Comparison of ENCODE assay signal across 8 cellular contexts in the genomic region with DNA sequence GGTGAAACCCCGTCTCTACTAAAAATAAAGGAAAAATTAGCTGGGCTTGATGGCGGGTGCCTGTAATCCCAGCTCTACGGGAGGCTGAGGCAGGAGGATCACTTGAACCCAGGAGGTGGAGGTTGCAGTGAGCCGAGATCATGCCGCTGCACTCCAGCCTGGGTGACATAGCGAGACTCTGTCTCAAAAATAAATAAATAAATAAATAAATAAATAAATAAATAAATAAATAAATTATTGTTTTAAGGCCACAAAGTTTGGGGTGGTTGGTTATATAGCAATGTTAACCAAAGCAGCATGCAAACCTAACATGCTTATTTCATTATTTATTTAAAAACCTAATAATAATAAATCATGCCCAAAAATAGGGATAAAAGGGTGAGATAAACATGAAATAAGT. TPM values are rescaled to one million over a fixed set of nuclear protein-coding genes. Genes with fewer than 3 reads are reported as not detected.
DNase-seq lines count a peak whose midpoint lies in the region; ATAC-seq, FAIRE-seq and TF ChIP-seq lines count a peak whose summit lies in the region.
"Not testable (repeated sequence)": the region's sequence is repeated elsewhere in the genome, so short reads cannot be mapped to it uniquely, and the experiment has no call there.
"Had no signal": no experiment of that assay in that cellular context is flagged by ENCODE, and none has a peak within 500 bp of the region (broad histone marks: within the 10 kb centered on the region; RNA-seq: fewer than 3 reads in every experiment).

No MANE protein-coding gene starts in this region.

- H3K4me2 ChIP-seq in IMR-90 (ENCODE audit: low read depth, low read length); endothelial cell of umbilical vein (ENCODE audit: insufficient read depth, low read length); keratinocyte (ENCODE audit: control insufficient read depth, extremely low read depth, insufficient read depth, low read depth, low read length); smooth muscle cell: not testable (repeated sequence)

- not testable (repeated sequence) for H3K36me3 Mint-ChIP-seq in CD14-positive monocyte

- intact Hi-C loops in CD14-positive monocyte (cut with micrococcal nuclease); body of pancreas (cut with DNase I); endothelial cell of umbilical vein (cut with micrococcal nuclease): not testable (repeated sequence)
- intact Hi-C loops in IMR-90 (cut with micrococcal nuclease): loop anchor here (5.0 kb wide), 1 partner anchor 37 kb away; a partner anchor contains a TSS

- not testable (repeated sequence) for H4K5ac ChIP-seq in IMR-90 (ENCODE audit: low read depth, low read length)

- peak overlapping the region; percentile 76 to 95 (median 86) for H3K27ac Mint-ChIP-seq in CD14-positive monocyte

- BruUV-seq in IMR-90 (replicated peaks; lab: Mats Ljungman, UMichigan): not testable (repeated sequence)
- TSS peak; percentile 81 for BruUV-seq in endothelial cell of umbilical vein (replicated peaks; lab: Mats Ljungman, UMichigan)

- not testable (repeated sequence) for ATAC-seq in IMR-90 (ENCODE audit: low read depth); body of pancreas

- TF ChIP-seq RAD21 in IMR-90 (IDR thresholded peaks at IDR 0.05; ENCODE audit: low read length): not testable (repeated sequence)

- not testable (repeated sequence) for H3K14ac ChIP-seq in IMR-90 (replicated peaks; ENCODE audit: low read depth, low read length)

- peaks cover 17% of the 10 kb centered on the region for H3K4me1 Mint-ChIP-seq in CD14-positive monocyte

- H3K9me3 Mint-ChIP-seq in CD14-positive monocyte: not testable (repeated sequence)

- H3K4me3 Mint-ChIP-seq in CD14-positive monocyte: not testable (repeated sequence)

- POLR2A ChIA-PET in IMR-90 (lab: Charles Lee; ENCODE audit: unreplicated experiment); endothelial cell of umbilical vein (lab: Charles Lee): not testable (repeated sequence)

- 0 out of 3 replicates have a peak overlapping the region, but pooled peaks have one; percentile 27 for H2BK15ac ChIP-seq in IMR-90 (ENCODE audit: low read depth, low read length)

- H3K27me3 Mint-ChIP-seq in CD14-positive monocyte (ENCODE audit: low read depth in 3 of 3): not testable (repeated sequence)

- H3K4me3 ChIP-seq in ACC112 (ENCODE audit: low read depth, low read length); IMR-90 (ENCODE audit: insufficient read depth, low read depth, low read length); body of pancreas; endothelial cell of umbilical vein (replicated peaks in 1 of 3; ENCODE audit: insufficient read depth in 1 of 3, low read depth in 1 of 3, low read length in 3 of 3); keratinocyte (ENCODE audit: control insufficient read depth in 2 of 3, extremely low read depth in 1 of 3, insufficient read depth in 2 of 3, low read depth in 1 of 3, low read length in 3 of 3); smooth muscle cell: not testable (repeated sequence)

- CTCF ChIA-PET in IMR-90 (lab: Yijun Ruan, JAX): not testable (repeated sequence)
- CTCF ChIA-PET in endothelial cell of umbilical vein (lab: Charles Lee): interaction anchor here (1.3 to 2.0 kb wide), 2 partner anchors 9 kb away, joined by 5 to 7 read pairs; no protein-coding TSS in a partner anchor

- not testable (repeated sequence) for H3K36me3 ChIP-seq in ACC112 (ENCODE audit: insufficient read depth, low read length); IMR-90 (ENCODE audit: control insufficient read depth, insufficient read depth, low read length); body of pancreas (replicated peaks in 1 of 2; ENCODE audit: insufficient read depth in 1 of 2, low read depth in 2 of 2); endothelial cell of umbilical vein (ENCODE audit: control insufficient read depth in 2 of 2, extremely low read depth in 1 of 2, insufficient read depth in 2 of 2, low read length in 2 of 2); keratinocyte (ENCODE audit: control insufficient read depth in 2 of 2, extremely low read depth in 1 of 2, insufficient read depth in 2 of 2, low read length in 2 of 2); smooth muscle cell (ENCODE audit: low read depth)

- not testable (repeated sequence) for H3K27me3 ChIP-seq in ACC112 (ENCODE audit: insufficient read depth, low read length); IMR-90 (ENCODE audit: control insufficient read depth, insufficient read depth, low read length); body of pancreas; endothelial cell of umbilical vein (ENCODE audit: control insufficient read depth in 2 of 2, insufficient read depth in 2 of 2, low read length in 2 of 2); keratinocyte (ENCODE audit: control insufficient read depth, extremely low read depth, insufficient read depth, low read length); smooth muscle cell (ENCODE audit: low read depth)

- peaks cover 29% of the 10 kb centered on the region; the same call in 1 of the 2 replicates for H4K20me1 ChIP-seq in IMR-90 (ENCODE audit: insufficient read depth, low read length)
- H4K20me1 ChIP-seq in endothelial cell of umbilical vein (replicated peaks; ENCODE audit: control insufficient read depth, extremely low read depth, insufficient read depth, low read length); keratinocyte (ENCODE audit: control insufficient read depth, extremely low read depth, insufficient read depth, low read length): not testable (repeated sequence)
- H4K20me1 ChIP-seq in smooth muscle cell (ENCODE audit: low read depth): peaks cover 100% of the 10 kb centered on the region

- no CpG with 5 or more reads among the region's 6 CpGs for WGBS in IMR-90 (ENCODE audit: extremely low coverage in 2 of 2, insufficient read length in 1 of 2), 2 experiments
- WGBS in body of pancreas, 2 donors: 93 to 96% methylated on average over 6 of the region's 6 CpGs
- WGBS in smooth muscle cell (ENCODE audit: low lambda C conversion rate): 98% methylated on average over 6 of the region's 6 CpGs

- not testable (repeated sequence) for H4K91ac ChIP-seq in IMR-90 (ENCODE audit: insufficient read depth, low read depth, low read length)

- not testable (repeated sequence) for H3K9me3 ChIP-seq in IMR-90 (ENCODE audit: control insufficient read depth, insufficient read depth, low read length); body of pancreas; endothelial cell of umbilical vein (replicated peaks; ENCODE audit: control insufficient read depth, insufficient read depth, low read length); keratinocyte (ENCODE audit: control insufficient read depth, low read depth, low read length); smooth muscle cell (replicated peaks; ENCODE audit: low read depth)

- H2BK5ac ChIP-seq in IMR-90 (ENCODE audit: low read depth, low read length, poor library complexity, severe bottlenecking): peak overlapping the region; percentile 99

- not testable (repeated sequence) for H3K56ac ChIP-seq in IMR-90 (ENCODE audit: extremely low read depth, insufficient read depth, low read length)

- peaks cover 25% of the 10 kb centered on the region for H3K9me1 ChIP-seq in IMR-90 (ENCODE audit: insufficient read depth, low read length)
- H3K9me1 ChIP-seq in endothelial cell of umbilical vein (replicated peaks; ENCODE audit: control insufficient read depth, extremely low read depth, insufficient read depth, low read length); keratinocyte (ENCODE audit: control insufficient read depth, extremely low read depth, insufficient read depth, low read length): not testable (repeated sequence)

- not testable (repeated sequence) for TF ChIP-seq CTCF in CD14-positive monocyte (IDR thresholded peaks at IDR 0.05); IMR-90 (conservative IDR thresholded peaks at IDR 0.05; ENCODE audit: low read depth, low read length); body of pancreas (IDR thresholded peaks at IDR 0.05); endothelial cell of umbilical vein (IDR thresholded peaks at IDR 0.05; ENCODE audit: extremely low read depth in 1 of 2, insufficient read depth in 1 of 2, low read depth in 1 of 2, low read length in 2 of 2); keratinocyte (optimal IDR thresholded peaks at IDR 0.05 in 1 of 3, IDR thresholded peaks at IDR 0.05 in 1 of 3, conservative IDR thresholded peaks at IDR 0.05 in 1 of 3; ENCODE audit: extremely low read depth in 1 of 3, insufficient read depth in 2 of 3, low read length in 3 of 3); smooth muscle cell (IDR thresholded peaks at IDR 0.05; ENCODE audit: borderline replicate concordance, insufficient read depth, poor library complexity, severe bottlenecking)

- H3K79me2 ChIP-seq in ACC112 (ENCODE audit: control insufficient read depth, insufficient read depth, low read length, unreplicated experiment): peaks cover 14% of the 10 kb centered on the region
- peaks cover 37% of the 10 kb centered on the region for H3K79me2 ChIP-seq in endothelial cell of umbilical vein (ENCODE audit: control insufficient read depth, insufficient read depth, low read length)
- H3K79me2 ChIP-seq in keratinocyte (ENCODE audit: control insufficient read depth, insufficient read depth, low read length): not testable (repeated sequence)
- peaks cover 60% of the 10 kb centered on the region for H3K79me2 ChIP-seq in smooth muscle cell (ENCODE audit: low read depth)

- not testable (repeated sequence) for H3K9ac ChIP-seq in IMR-90 (ENCODE audit: low read depth, low read length); endothelial cell of umbilical vein (replicated peaks; ENCODE audit: extremely low read depth, insufficient read depth, low read length); keratinocyte (ENCODE audit: control insufficient read depth, extremely low read depth, insufficient read depth, low read length); smooth muscle cell (ENCODE audit: low read depth)

- not testable (repeated sequence) for H2BK120ac ChIP-seq in IMR-90 (ENCODE audit: low read depth, low read length)

- in situ Hi-C loops in IMR-90 (cut with MboI; ENCODE audit: low sequenced_read_pairs): not testable (repeated sequence)

- H3K23ac ChIP-seq in IMR-90 (ENCODE audit: low read depth, low read length): not testable (repeated sequence)

- H3F3A ChIP-seq in smooth muscle cell (ENCODE audit: low read depth): not testable (repeated sequence)

- peaks cover 44 to 77% of the 10 kb centered on the region in 2 experiments for H3K79me1 ChIP-seq in IMR-90 (ENCODE audit: low read depth in 1 of 2, low read length in 2 of 2)

- not testable (repeated sequence) for H2AK9ac ChIP-seq in IMR-90 (replicated peaks; ENCODE audit: low read depth, low read length, poor library complexity)

- H2AK5ac ChIP-seq in IMR-90 (ENCODE audit: low read depth, low read length): not testable (repeated sequence)

- H3K4me1 ChIP-seq in ACC112 (ENCODE audit: control insufficient read depth, insufficient read depth, low read length, unreplicated experiment) (peaks cover 38% of the 10 kb centered on the region), IMR-90 (ENCODE audit: control insufficient read depth, insufficient read depth, low read length) (peaks cover 22% of the 10 kb centered on the region), body of pancreas (peaks cover 40% of the 10 kb centered on the region), endothelial cell of umbilical vein (ENCODE audit: control insufficient read depth, extremely low read depth, insufficient read depth, low read length) (peaks cover 34% of the 10 kb centered on the region), smooth muscle cell (ENCODE audit: low read depth) (peaks cover 11% of the 10 kb centered on the region)
- H3K4me1 ChIP-seq in keratinocyte (ENCODE audit: control insufficient read depth, extremely low read depth, insufficient read depth, low read length): not testable (repeated sequence)

- FAIRE-seq in endothelial cell of umbilical vein (lab: Jason Lieb, UNC); keratinocyte (lab: Jason Lieb, UNC): not testable (repeated sequence)

- 0 out of 2 replicates have a peak overlapping the region, but pooled peaks have one; percentile 17 for H3K4ac ChIP-seq in IMR-90 (ENCODE audit: low read depth, low read length)

- H2AFZ ChIP-seq in ACC112 (ENCODE audit: low read length, unreplicated experiment); IMR-90 (replicated peaks; ENCODE audit: low read length, poor library complexity); endothelial cell of umbilical vein (ENCODE audit: low read depth, low read length); keratinocyte (ENCODE audit: control insufficient read depth, low read length); smooth muscle cell (ENCODE audit: low read depth): not testable (repeated sequence)

- peak overlapping the region; percentile 75 for H3K27ac ChIP-seq in ACC112 (ENCODE audit: low read depth, low read length)
- H3K27ac ChIP-seq in IMR-90 (ENCODE audit: insufficient read depth, low read length): not testable (repeated sequence)
- H3K27ac ChIP-seq in body of pancreas: peak overlapping the region; percentile 15 to 56 (median 44)
- H3K27ac ChIP-seq in endothelial cell of umbilical vein (ENCODE audit: insufficient read depth, low read depth, low read length): peak overlapping the region; percentile 76
- peak overlapping the region; percentile 65 for H3K27ac ChIP-seq in keratinocyte (ENCODE audit: control insufficient read depth, insufficient read depth, low read length)
- H3K27ac ChIP-seq in smooth muscle cell (ENCODE audit: low read depth): peak overlapping the region; percentile 25

- not testable (repeated sequence) for H2BK20ac ChIP-seq in IMR-90 (ENCODE audit: low read depth, low read length)

- not testable (repeated sequence) for H4K8ac ChIP-seq in IMR-90 (ENCODE audit: low read depth in 2 of 2, low read length in 2 of 2)

- dilution Hi-C loops in IMR-90 (cut with HindIII; ENCODE audit: low sequenced_read_pairs, unreplicated experiment); endothelial cell of umbilical vein (cut with MboI; ENCODE audit: extremely low pct_ligation_motif_present, low sequenced_read_pairs); keratinocyte (cut with MboI; ENCODE audit: extremely low pct_ligation_motif_present, low sequenced_read_pairs): not testable (repeated sequence)

- not testable (repeated sequence) for DNase-seq in CD14-positive monocyte (ENCODE audit: low spot score); IMR-90; body of pancreas; endothelial cell of umbilical vein (ENCODE audit: low read depth, low spot score); keratinocyte (ENCODE audit: low read depth, low spot score); smooth muscle cell (lab: John Stamatoyannopoulos, UW; ENCODE audit: unreplicated experiment)

- TF ChIP-seq POLR2A in IMR-90 (IDR thresholded peaks at IDR 0.05; ENCODE audit: low read depth, low read length); body of pancreas (IDR thresholded peaks at IDR 0.05); endothelial cell of umbilical vein (IDR thresholded peaks at IDR 0.05; ENCODE audit: low read depth, low read length): not testable (repeated sequence)

- H3K18ac ChIP-seq in IMR-90 (ENCODE audit: low read depth, low read length): not testable (repeated sequence)

RNA-seq across cellular contexts. Expression of a gene that starts 38.7 kb away (rescaled TPM):
- polyA plus RNA-seq in CD14-positive monocyte: 10 to 100 TPM; 15.2 to 16.9 TPM
- total RNA-seq in IMR-90 (2012; rRNA removed): 580 and 683 TPM in 2 replicates
- 21.3 and 30.4 TPM in 2 replicates for polyA plus RNA-seq in IMR-90 (2012; rRNA removed)
- polyA plus RNA-seq in IMR-90 (2012; cell fraction: cytosol; rRNA removed): 7.2 and 7.6 TPM in 2 replicates
- polyA plus RNA-seq in IMR-90 (2012; cell fraction: nucleus; rRNA removed; ENCODE audit: low replicate concordance): 5.3 and 20.5 TPM in 2 replicates
- 10 to 100 TPM; 30.0 to 59.7 TPM for total RNA-seq in body of pancreas
- 267 and 296 TPM in 2 replicates for total RNA-seq in endothelial cell of umbilical vein
- 13.5 and 21.6 TPM in 2 replicates for polyA plus RNA-seq in endothelial cell of umbilical vein
- 24.8 and 26.2 TPM in 2 replicates for polyA plus RNA-seq in endothelial cell of umbilical vein (2011; cell fraction: cytosol; rRNA removed)
- 32.4 and 41.5 TPM in 2 replicates for polyA plus RNA-seq in endothelial cell of umbilical vein (2011; cell fraction: nucleus; rRNA removed)
- 88.2 and 130 TPM in 2 replicates for polyA plus RNA-seq in endothelial cell of umbilical vein (2012)
- polyA minus RNA-seq in endothelial cell of umbilical vein: 112 and 113 TPM in 2 replicates
- not detected for polyA minus RNA-seq in endothelial cell of umbilical vein (2011; cell fraction: cytosol; rRNA and poly(A)+ RNA removed)
- 87.1 and 122 TPM in 2 replicates for polyA minus RNA-seq in endothelial cell of umbilical vein (2011; cell fraction: nucleus; rRNA and poly(A)+ RNA removed)
- polyA plus RNA-seq in keratinocyte: 2.5 to 6.5 TPM (median 3.3 TPM) in 3 replicates
- polyA plus RNA-seq in keratinocyte (2011; ENCODE audit: low read depth): 3.4 TPM
- 3.3 and 4.3 TPM in 2 replicates for polyA plus RNA-seq in keratinocyte (2011; cell fraction: cytosol; rRNA removed)
- 2.1 and 3.8 TPM in 2 replicates for polyA plus RNA-seq in keratinocyte (2011; cell fraction: nucleus; rRNA removed)
- 2.1 and 13.2 TPM in 2 replicates for polyA plus RNA-seq in keratinocyte (2012; ENCODE audit: low replicate concordance)
- 8.1 to 14.4 TPM (median 12.3 TPM) in 3 replicates for polyA minus RNA-seq in keratinocyte
- 7.5 TPM for polyA minus RNA-seq in keratinocyte (2011; cell fraction: cytosol; rRNA and poly(A)+ RNA removed)
- polyA minus RNA-seq in keratinocyte (2011; cell fraction: nucleus; rRNA and poly(A)+ RNA removed): 3.7 and 9.1 TPM in 2 replicates
- 174 and 200 TPM in 2 replicates for total RNA-seq in smooth muscle cell
- polyA plus RNA-seq in smooth muscle cell: 57.4 and 78.2 TPM in 2 replicates
- total RNA-seq: HT-29 had no signal
